ENCODE assay signal across 14 cellular contexts in genomic region chr10:789831-790701, GRCh38.
A peak's percentile ranks its signal among the peaks of the same experiment; 100 is the strongest.
DNase-seq lines count a peak whose midpoint lies in the region; ATAC-seq and TF ChIP-seq lines count a peak whose summit lies in the region.
"Had no signal": no experiment of that assay in that cellular context is flagged by ENCODE, and none has a peak within 500 bp of the region (broad histone marks: within the 10 kb centered on the region; RNA-seq: fewer than 3 reads in every experiment).

No MANE protein-coding gene starts in this region.

- H3K27ac ChIP-seq in GM23248 (no peak overlapping the region), ectodermal cell (ENCODE audit: insufficient read depth, low read depth, low read length, poor library complexity, severe bottlenecking) (no peak overlapping the region)

- peaks cover 8% of the 10 kb centered on the region for H3F3A ChIP-seq in GM23248 (ENCODE audit: insufficient read depth)

- no peak overlapping the region for H3K4me2 ChIP-seq in GM23248 (ENCODE audit: unreplicated experiment)

- H3K36me3 Mint-ChIP-seq in neural crest cell (ENCODE audit: low read depth) = peaks cover 4% of the 10 kb centered on the region
- H3K36me3 Mint-ChIP-seq: stimulated activated memory B cell treated with anti-CD40 and anti-IgM and Interleukin-4, amounts not matched to agents 10 μg/mL and 1 μg/mL and 100 μg/mL, for 72 hours had no signal

- H3K4me3 ChIP-seq in GM23248 (no peak overlapping the region), ectodermal cell (ENCODE audit: insufficient read depth, low read depth, low read length) (peak overlapping the region; percentile 32)

- H3K9me3 ChIP-seq in GM23248 (ENCODE audit: low read depth) = no peaks in the 10 kb centered on the region
- no peaks in the 10 kb centered on the region for H3K9me3 ChIP-seq in ectodermal cell (ENCODE audit: control insufficient read depth, low read length)

- 82 to 83% methylated on average over 30 of the region's 30 CpGs for WGBS in GM23248 (ENCODE audit: low coverage in 1 of 2, low lambda C conversion rate in 2 of 2, missing lambda C conversion rate in 2 of 2), 2 experiments
- WGBS in ectodermal cell, 2 experiments = 78 to 79% methylated on average over 30 of the region's 30 CpGs

- ATAC-seq in HG02759 (IDR thresholded peaks at IDR 0.05; ENCODE audit: unreplicated experiment) = no peak
- ATAC-seq: effector memory CD8-positive, alpha-beta T cell; stimulated activated memory B cell treated with anti-CD40 and anti-IgM and Interleukin-4, amounts not matched to agents 10 μg/mL and 1 μg/mL and 100 μg/mL, for 72 hours had no signal

- H3K9me2 ChIP-seq in GM23248 (ENCODE audit: insufficient read depth) = no peaks in the 10 kb centered on the region

- H3K4me1 Mint-ChIP-seq in neural crest cell = peaks cover 6% of the 10 kb centered on the region
- H3K4me1 Mint-ChIP-seq: stimulated activated memory B cell treated with anti-CD40 and anti-IgM and Interleukin-4, amounts not matched to agents 10 μg/mL and 1 μg/mL and 100 μg/mL, for 72 hours had no signal

- H3K4me1 ChIP-seq in GM23248 (ENCODE audit: insufficient read depth) = no peaks in the 10 kb centered on the region
- no peaks in the 10 kb centered on the region for H3K4me1 ChIP-seq in ectodermal cell (ENCODE audit: control insufficient read depth, insufficient read depth, low read length)

- H3K36me3 ChIP-seq in GM23248 (ENCODE audit: low read depth) (no peaks in the 10 kb centered on the region), ectodermal cell (ENCODE audit: control insufficient read depth, insufficient read depth, low read length) (no peaks in the 10 kb centered on the region)

- TF ChIP-seq CTCF in neural crest cell (conservative IDR thresholded peaks at IDR 0.05) = no peak

- H4K20me1 ChIP-seq in GM23248 (ENCODE audit: insufficient read depth) = no peaks in the 10 kb centered on the region

- H3K79me2 ChIP-seq in GM23248 (ENCODE audit: insufficient read depth) = no peaks in the 10 kb centered on the region

- 0 out of 2 replicates have a peak overlapping the region, but pooled peaks have one; percentile 70 for H3K9ac ChIP-seq in GM23248

- H3K4me3 Mint-ChIP-seq in neural crest cell = peak overlapping the region; percentile 19
- H3K4me3 Mint-ChIP-seq: effector memory CD8-positive, alpha-beta T cell had no signal

- H3K27ac Mint-ChIP-seq in neural crest cell (ENCODE audit: unreplicated experiment) = no peak overlapping the region
- H3K27ac Mint-ChIP-seq: effector memory CD8-positive, alpha-beta T cell; stimulated activated memory B cell treated with anti-CD40 and anti-IgM and Interleukin-4, amounts not matched to agents 10 μg/mL and 1 μg/mL and 100 μg/mL, for 72 hours had no signal

- H3K9me3 Mint-ChIP-seq in neural crest cell = peaks cover 4% of the 10 kb centered on the region
- H3K9me3 Mint-ChIP-seq: effector memory CD8-positive, alpha-beta T cell; HFFc6; stimulated activated memory B cell treated with anti-CD40 and anti-IgM and Interleukin-4, amounts not matched to agents 10 μg/mL and 1 μg/mL and 100 μg/mL, for 72 hours had no signal

- DNase-seq in 8988T = peak; percentile 9
- DNase-seq in GM23248 = no peak
- DNase-seq in neural crest cell (ENCODE audit: low read depth, low spot score) = no peak
- no peak for DNase-seq in stimulated activated CD4-positive, alpha-beta T cell treated with anti-CD3 and anti-CD28 coated beads, Interleukin-4, amount 100 ng/mL, for 24 hours
- no peak for DNase-seq in NCI-H1105 treated with DMSO at 0.1 percent for 48 hours (lab: John Stamatoyannopoulos, UW)
- no peak for DNase-seq in H4 (ENCODE audit: low spot score)
- DNase-seq: activated T-cell treated with anti-CD3 and anti-CD28 coated beads, Interleukin-2, amount 50 U/mL, for 48 hours; AML-193; effector memory CD8-positive, alpha-beta T cell; stimulated activated CD4-positive, alpha-beta T cell treated with anti-CD3 and anti-CD28 coated beads, Interleukin-1b, Interleukin-23, amount 100 ng/mL, for 48 hours had no signal

- H3K27me3 ChIP-seq in GM23248 (replicated peaks; ENCODE audit: insufficient read depth) (no peaks in the 10 kb centered on the region), ectodermal cell (ENCODE audit: control insufficient read depth, insufficient read depth, low read length, poor library complexity, severe bottlenecking) (peaks cover 10% of the 10 kb centered on the region)

- peaks cover 4% of the 10 kb centered on the region for H3K27me3 Mint-ChIP-seq in neural crest cell (ENCODE audit: low read depth)

- 0 out of 2 replicates have a peak overlapping the region, but pooled peaks have one; percentile 83 for H2AFZ ChIP-seq in GM23248

- in situ Hi-C loops in GM23248 (cut with MboI) = loop anchor here (5.0 kb wide), 1 partner anchor 283 kb away; no protein-coding TSS in a partner anchor
